Comparison of ENCODE assay signal across 12 cellular contexts in genomic region chr12:122749569-122750332, GRCh38. TPM values are rescaled to one million over a fixed set of nuclear protein-coding genes. Genes with fewer than 3 reads are reported as not detected.
DNase-seq lines count a peak whose midpoint lies in the region; ATAC-seq and TF ChIP-seq lines count a peak whose summit lies in the region.
"Had no signal": no experiment of that assay in that cellular context is flagged by ENCODE, and none has a peak within 500 bp of the region (broad histone marks: within the 10 kb centered on the region; RNA-seq: fewer than 3 reads in every experiment).

No MANE protein-coding gene starts in this region.

- H3K27me3 ChIP-seq in SK-N-SH (ENCODE audit: insufficient read depth) (no peaks in the 10 kb centered on the region), mammary epithelial cell (ENCODE audit: insufficient read depth, low read length) (no peaks in the 10 kb centered on the region), testis (no peaks in the 10 kb centered on the region)

- peaks cover 12 to 13% of the 10 kb centered on the region in 2 experiments; a peak in 3 of 4 replicates for H3K4me1 ChIP-seq in SK-N-SH (ENCODE audit: control insufficient read depth in 1 of 2, insufficient read depth in 2 of 2, low read depth in 1 of 2, low read length in 1 of 2)
- H3K4me1 ChIP-seq in mammary epithelial cell (ENCODE audit: insufficient read depth, low read length), result peaks cover 17% of the 10 kb centered on the region
- peaks cover 10% of the 10 kb centered on the region for H3K4me1 ChIP-seq in testis

- H3K79me2 ChIP-seq in SK-N-SH (ENCODE audit: insufficient read depth) (peaks cover 21% of the 10 kb centered on the region), mammary epithelial cell (ENCODE audit: insufficient read depth, low read length) (peaks cover 21% of the 10 kb centered on the region)

- H3K4me3 ChIP-seq in SK-N-SH (ENCODE audit: low read depth in 2 of 2, low read length in 1 of 2) (no peak overlapping the region), mammary epithelial cell (replicated peaks in 1 of 3; ENCODE audit: insufficient read depth in 1 of 3, low read depth in 2 of 3, low read length in 3 of 3) (no peak overlapping the region), testis (peak overlapping the region; percentile 9 to 19)

- no peak for TF ChIP-seq POLR2A in testis (IDR thresholded peaks at IDR 0.05)

- no peak for ATAC-seq in SK-N-SH treated with all-trans-retinoic acid at 6 μM for 48 hours
- no peak for ATAC-seq in stimulated activated naive B cell treated with anti-CD40 and anti-IgM and Interleukin-4, amounts not matched to agents 10 μg/mL and 1 μg/mL and 100 μg/mL, for 72 hours (replicated peaks)
- ATAC-seq in stimulated activated memory B cell treated with anti-CD40 and anti-IgM and Interleukin-4, amounts not matched to agents 10 μg/mL and 1 μg/mL and 100 μg/mL, for 72 hours, result no peak

- no peak for TF ChIP-seq RAD21 in SK-N-SH (IDR thresholded peaks at IDR 0.05; ENCODE audit: low read length)

- in situ Hi-C loops in mammary epithelial cell (cut with MboI; ENCODE audit: low sequenced_read_pairs in 2 of 2), result loop anchor here (5.0 kb wide), 1 partner anchor 112 kb away; no protein-coding TSS in a partner anchor

- TF ChIP-seq EP300 in SK-N-SH (IDR thresholded peaks at IDR 0.05; ENCODE audit: borderline replicate concordance in 1 of 2, low read depth in 1 of 2, low read length in 1 of 2), result no peak

- H3K9me3 Mint-ChIP-seq in stimulated activated naive B cell treated with anti-CD40 and anti-IgM and Interleukin-4, amounts not matched to agents 10 μg/mL and 1 μg/mL and 100 μg/mL, for 72 hours, result no peaks in the 10 kb centered on the region
- H3K9me3 Mint-ChIP-seq in stimulated activated memory B cell treated with anti-CD40 and anti-IgM and Interleukin-4, amounts not matched to agents 10 μg/mL and 1 μg/mL and 100 μg/mL, for 72 hours, result no peaks in the 10 kb centered on the region
- H3K9me3 Mint-ChIP-seq: T-helper 1 cell treated with Interleukin-12 subunit alpha and Interleukin-12 subunit beta and Interleukin-4 antibody, amounts not matched to agents 30 μg/mL and 1 μg/mL, for 36 hours had no signal

- H3K4me3 Mint-ChIP-seq in stimulated activated naive B cell treated with anti-CD40 and anti-IgM and Interleukin-4, amounts not matched to agents 10 μg/mL and 1 μg/mL and 100 μg/mL, for 72 hours, result no peak overlapping the region
- no peak overlapping the region for H3K4me3 Mint-ChIP-seq in stimulated activated memory B cell treated with anti-CD40 and anti-IgM and Interleukin-4, amounts not matched to agents 10 μg/mL and 1 μg/mL and 100 μg/mL, for 72 hours
- H3K4me3 Mint-ChIP-seq: T-helper 1 cell treated with Interleukin-12 subunit alpha and Interleukin-12 subunit beta and Interleukin-4 antibody, amounts not matched to agents 30 μg/mL and 1 μg/mL, for 36 hours had no signal

- dilution Hi-C loops in mammary epithelial cell (cut with HindIII; ENCODE audit: low sequenced_read_pairs), result no loop called here

- intact Hi-C loops in mammary epithelial cell (cut with micrococcal nuclease), result no loop called here
- intact Hi-C loops in testis (cut with DNase I; ENCODE audit: low total_unique reads), result no loop called here

- WGBS in SK-N-SH (ENCODE audit: low lambda C conversion rate), result 89% methylated on average over 6 of the region's 6 CpGs
- 71% methylated on average over 6 of the region's 6 CpGs for WGBS in mammary epithelial cell (ENCODE audit: low coverage, missing lambda C conversion rate)
- 48 to 54% methylated on average over 6 of the region's 6 CpGs for WGBS in testis, 2 donors

- H3K9ac ChIP-seq in SK-N-SH (no peak overlapping the region), mammary epithelial cell (ENCODE audit: insufficient read depth, low read length) (no peak overlapping the region)

- no TSS peak for BruUV-seq in mammary epithelial cell (replicated peaks; lab: Mats Ljungman, UMichigan)

- CTCF ChIA-PET in SK-N-SH (lab: Yijun Ruan, JAX) (no interaction called here), mammary epithelial cell (lab: Charles Lee; ENCODE audit: low non-redundant PET) (no interaction called here)

- no peaks in the 10 kb centered on the region for H4K20me1 ChIP-seq in SK-N-SH (ENCODE audit: insufficient read depth)
- H4K20me1 ChIP-seq in mammary epithelial cell (ENCODE audit: insufficient read depth, low read length), result no peaks in the 10 kb centered on the region

- H3K36me3 ChIP-seq in SK-N-SH (replicated peaks in 1 of 2; ENCODE audit: control insufficient read depth in 1 of 2, insufficient read depth in 2 of 2, low read length in 1 of 2), result peaks cover 10 to 11% of the 10 kb centered on the region in 2 experiments
- peaks cover 3% of the 10 kb centered on the region for H3K36me3 ChIP-seq in mammary epithelial cell (ENCODE audit: insufficient read depth, low read length)
- H3K36me3 ChIP-seq in testis (ENCODE audit: low read depth, missing control alignments), result no peaks in the 10 kb centered on the region

- H3K27ac ChIP-seq in SK-N-SH (ENCODE audit: low read depth in 2 of 2, low read length in 1 of 2) (no peak overlapping the region), mammary epithelial cell (ENCODE audit: insufficient read depth, low read depth, low read length) (no peak overlapping the region), testis (no peak overlapping the region)

- no peak overlapping the region for H3K4me2 ChIP-seq in SK-N-SH
- no peak overlapping the region for H3K4me2 ChIP-seq in mammary epithelial cell (ENCODE audit: insufficient read depth, low read depth, low read length)

- POLR2A ChIA-PET in SK-N-SH (lab: Yijun Ruan, JAX), result no interaction called here

- H3F3A ChIP-seq in SK-N-SH (replicated peaks; ENCODE audit: insufficient read depth), result no peaks in the 10 kb centered on the region

- no peaks in the 10 kb centered on the region for H3K9me2 ChIP-seq in SK-N-SH

- peaks cover 10 to 16% of the 10 kb centered on the region in 2 donors for H3K36me3 Mint-ChIP-seq in stimulated activated naive B cell treated with anti-CD40 and anti-IgM and Interleukin-4, amounts not matched to agents 10 μg/mL and 1 μg/mL and 100 μg/mL, for 72 hours
- peaks cover 11% of the 10 kb centered on the region for H3K36me3 Mint-ChIP-seq in stimulated activated memory B cell treated with anti-CD40 and anti-IgM and Interleukin-4, amounts not matched to agents 10 μg/mL and 1 μg/mL and 100 μg/mL, for 72 hours

- DNase-seq in SK-N-SH, result peak; percentile 38
- peak; percentile 23 for DNase-seq in NCI-H2171 (lab: John Stamatoyannopoulos, UW)
- DNase-seq in mammary epithelial cell, result no peak
- DNase-seq in testis, result peak; percentile 73
- DNase-seq in stimulated activated naive B cell treated with anti-CD40 and anti-IgM and Interleukin-4, amounts not matched to agents 10 μg/mL and 1 μg/mL and 100 μg/mL, for 72 hours, result no peak
- DNase-seq in occipital lobe (lab: John Stamatoyannopoulos, UW), result no peak
- DNase-seq: activated CD4-positive, alpha-beta T cell treated with anti-CD3 and anti-CD28 coated beads, Interleukin-2, amount 50 U/mL, for 4 hours; activated gamma-delta T cell; caudate nucleus had no signal

- H2AFZ ChIP-seq in SK-N-SH (ENCODE audit: low read depth) (no peak overlapping the region), mammary epithelial cell (ENCODE audit: low read depth, low read length) (peak overlapping the region; percentile 11)

- no peak overlapping the region for H3K27ac Mint-ChIP-seq in stimulated activated naive B cell treated with anti-CD40 and anti-IgM and Interleukin-4, amounts not matched to agents 10 μg/mL and 1 μg/mL and 100 μg/mL, for 72 hours
- H3K27ac Mint-ChIP-seq in stimulated activated memory B cell treated with anti-CD40 and anti-IgM and Interleukin-4, amounts not matched to agents 10 μg/mL and 1 μg/mL and 100 μg/mL, for 72 hours, result no peak overlapping the region
- H3K27ac Mint-ChIP-seq: T-helper 1 cell treated with Interleukin-12 subunit alpha and Interleukin-12 subunit beta and Interleukin-4 antibody, amounts not matched to agents 30 μg/mL and 1 μg/mL, for 36 hours had no signal

- TF ChIP-seq CTCF in SK-N-SH (IDR thresholded peaks at IDR 0.05) (no peak), mammary epithelial cell (conservative IDR thresholded peaks at IDR 0.05 in 1 of 2, IDR thresholded peaks at IDR 0.05 in 1 of 2; ENCODE audit: extremely low read depth in 1 of 2, insufficient read depth in 1 of 2, low read depth in 1 of 2, low read length in 2 of 2) (no peak), testis (IDR thresholded peaks at IDR 0.05) (no peak)

- H3K4me1 Mint-ChIP-seq in stimulated activated naive B cell treated with anti-CD40 and anti-IgM and Interleukin-4, amounts not matched to agents 10 μg/mL and 1 μg/mL and 100 μg/mL, for 72 hours, result peaks cover 26 to 38% of the 10 kb centered on the region in 2 donors
- peaks cover 38% of the 10 kb centered on the region for H3K4me1 Mint-ChIP-seq in stimulated activated memory B cell treated with anti-CD40 and anti-IgM and Interleukin-4, amounts not matched to agents 10 μg/mL and 1 μg/mL and 100 μg/mL, for 72 hours

- no peaks in the 10 kb centered on the region for H3K27me3 Mint-ChIP-seq in stimulated activated naive B cell treated with anti-CD40 and anti-IgM and Interleukin-4, amounts not matched to agents 10 μg/mL and 1 μg/mL and 100 μg/mL, for 72 hours
- H3K27me3 Mint-ChIP-seq in stimulated activated memory B cell treated with anti-CD40 and anti-IgM and Interleukin-4, amounts not matched to agents 10 μg/mL and 1 μg/mL and 100 μg/mL, for 72 hours, result no peaks in the 10 kb centered on the region

- H3K9me3 ChIP-seq in SK-N-SH, result no peaks in the 10 kb centered on the region
- H3K9me3 ChIP-seq in mammary epithelial cell (replicated peaks; ENCODE audit: insufficient read depth, low read length), result no peaks in the 10 kb centered on the region
- H3K9me3 ChIP-seq in testis, result no peaks in the 10 kb centered on the region

RNA-seq across cellular contexts. Expression of gene DENR, which starts 2.9 kb away (rescaled TPM):
- 19.6 and 23.2 TPM in 2 replicates for polyA plus RNA-seq in SK-N-SH (2012; rRNA removed)
- 24.2 and 37.6 TPM in 2 replicates for polyA plus RNA-seq in SK-N-SH (2012; cell fraction: cytosol; rRNA removed)
- polyA plus RNA-seq in SK-N-SH (2012; cell fraction: nucleus; rRNA removed), result 11.7 and 19.5 TPM in 2 replicates
- 10 to 100 TPM; 42.5 to 73.0 TPM for total RNA-seq in mammary epithelial cell
- polyA plus RNA-seq in mammary epithelial cell, result 23.0 TPM
- 38.3 TPM for polyA minus RNA-seq in mammary epithelial cell
- total RNA-seq in testis, result 10 to 100 TPM; 33.3 to 35.6 TPM
- polyA plus RNA-seq in testis (ENCODE audit: insufficient read depth, low read depth, low replicate concordance), result 24.9 TPM
- 46.6 TPM for total RNA-seq in occipital lobe

RNA-seq across cellular contexts. Expression of gene HCAR1, which starts 19.1 kb away (rescaled TPM):
- polyA plus RNA-seq in SK-N-SH (2012; rRNA removed) (not detected in 2 replicates), mammary epithelial cell (4.3 TPM), testis (ENCODE audit: insufficient read depth, low read depth, low replicate concordance) (1.0 TPM)
- polyA plus RNA-seq in SK-N-SH (2012; cell fraction: cytosol; rRNA removed), result not detected in 2 replicates
- not detected in 2 replicates for polyA plus RNA-seq in SK-N-SH (2012; cell fraction: nucleus; rRNA removed)
- total RNA-seq in mammary epithelial cell (1 to 10 TPM; 5.5 to 8.8 TPM), testis (under 1 TPM; 0.79 to 0.87 TPM), occipital lobe (0.78 TPM)
- 14.1 TPM for polyA minus RNA-seq in mammary epithelial cell

RNA-seq across cellular contexts. Expression of gene CCDC62, which starts 24.6 kb away (rescaled TPM):
- polyA plus RNA-seq in SK-N-SH (2012; rRNA removed) (0.12 and 0.21 TPM in 2 replicates), mammary epithelial cell (0.06 TPM), testis (ENCODE audit: insufficient read depth, low read depth, low replicate concordance) (122 TPM)
- polyA plus RNA-seq in SK-N-SH (2012; cell fraction: cytosol; rRNA removed), result 0.10 and 0.12 TPM in 2 replicates
- polyA plus RNA-seq in SK-N-SH (2012; cell fraction: nucleus; rRNA removed), result 0.47 and 0.58 TPM in 2 replicates
- total RNA-seq in mammary epithelial cell (1 to 10 TPM in 1 of 2 donors, under 1 TPM in 1; 0.26 to 1.0 TPM), testis (10 to 100 TPM; 49.4 to 83.3 TPM), occipital lobe (9.4 TPM)
- polyA minus RNA-seq in mammary epithelial cell, result not detected

RNA-seq across cellular contexts. Expression of gene HCAR3, which starts 33.1 kb away (rescaled TPM):
- polyA plus RNA-seq in SK-N-SH (2012; rRNA removed) (not detected in 2 replicates), mammary epithelial cell (0.65 TPM), testis (ENCODE audit: insufficient read depth, low read depth, low replicate concordance) (0.36 TPM)
- not detected in 2 replicates for polyA plus RNA-seq in SK-N-SH (2012; cell fraction: cytosol; rRNA removed)
- polyA plus RNA-seq in SK-N-SH (2012; cell fraction: nucleus; rRNA removed), result not detected in 2 replicates
- total RNA-seq in mammary epithelial cell (under 1 TPM; 0.33 to 0.78 TPM), testis (under 1 TPM in 1 of 2 donors, not detected in 1; 0.24 TPM), occipital lobe (0.16 TPM)
- polyA minus RNA-seq in mammary epithelial cell, result not detected

RNA-seq across cellular contexts. Expression of gene HCAR2, which starts 46.6 kb away (rescaled TPM):
- not detected in 2 replicates for polyA plus RNA-seq in SK-N-SH (2012; rRNA removed)
- not detected in 2 replicates for polyA plus RNA-seq in SK-N-SH (2012; cell fraction: cytosol; rRNA removed)
- polyA plus RNA-seq in SK-N-SH (2012; cell fraction: nucleus; rRNA removed), result not detected in 2 replicates
- total RNA-seq in mammary epithelial cell, result under 1 TPM; 0.17 to 0.28 TPM
- 0.19 TPM for polyA plus RNA-seq in mammary epithelial cell
- polyA minus RNA-seq in mammary epithelial cell, result not detected
- 1 to 10 TPM in 1 of 2 donors, under 1 TPM in 1; 0.74 to 1.3 TPM for total RNA-seq in testis
- polyA plus RNA-seq in testis (ENCODE audit: insufficient read depth, low read depth, low replicate concordance), result 2.7 TPM
- not detected for total RNA-seq in occipital lobe

Comparison
In these comparisons a context has a peak if more than half of its experiments do, and no peak if none do; other contexts are left out.
1. DNase-seq: peak in SK-N-SH (single experiment), NCI-H2171 (single experiment) and testis (single experiment); none in mammary epithelial cell (single experiment), stimulated activated naive B cell treated with anti-CD40 and anti-IgM and Interleukin-4, amounts not matched to agents 10 μg/mL and 1 μg/mL and 100 μg/mL, for 72 hours (single experiment) and occipital lobe (single experiment).
2. H3K4me3 ChIP-seq: peak in testis (2 of 2); none in SK-N-SH (0 of 2) and mammary epithelial cell (0 of 3).